8 cellular contexts compared by ENCODE assay signal in the genomic region with DNA sequence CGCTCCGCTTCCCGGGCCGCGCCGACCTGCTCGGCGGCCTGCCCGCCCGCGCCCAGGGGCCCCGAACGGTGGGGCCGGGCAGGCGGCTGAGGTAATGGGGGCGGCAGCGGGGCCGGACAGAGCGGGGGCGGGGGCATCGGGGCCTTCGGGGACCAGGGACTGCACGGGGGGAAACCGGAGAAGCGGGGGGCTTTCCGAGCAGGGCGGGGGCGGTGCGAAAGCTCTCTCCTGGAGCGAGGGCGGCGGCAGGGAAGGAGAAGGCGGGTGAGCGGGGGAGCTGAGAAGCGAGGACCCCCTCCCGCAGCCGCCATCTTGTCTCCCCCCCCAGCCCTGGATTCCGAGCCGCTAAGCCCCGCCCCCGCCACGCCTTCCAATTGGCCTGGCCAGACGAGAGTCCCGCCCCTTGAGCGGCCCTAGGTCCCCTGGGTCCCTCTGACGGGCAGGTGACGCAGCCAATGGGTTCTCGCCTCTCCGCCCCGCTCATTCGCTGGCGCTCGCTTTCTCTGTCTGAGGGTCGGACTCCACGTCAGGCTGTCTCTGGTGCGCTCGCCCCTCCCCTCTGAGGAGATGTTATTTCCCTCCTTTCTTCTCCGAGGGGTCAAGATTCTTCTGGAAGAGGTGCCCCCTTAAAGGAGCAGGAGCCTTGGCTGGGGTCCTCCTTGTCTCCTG. TPM values are rescaled to one million over a fixed set of nuclear protein-coding genes. Genes with fewer than 3 reads are reported as not detected.
DNase-seq lines count a peak whose midpoint lies in the region; ATAC-seq, FAIRE-seq and TF ChIP-seq lines count a peak whose summit lies in the region.

No MANE protein-coding gene starts in this region.

- no peaks in the 10 kb centered on the region for H3K9me3 ChIP-seq in HepG2 (ENCODE audit: low read length)

- in situ Hi-C loops in HepG2 (cut with HindIII; ENCODE audit: extremely low pct_ligation_motif_present, low pct_unique_long_range_greater_than_20kb) = loop anchor here (5.0 kb wide), 2 partner anchors 65 to 170 kb away; partner anchors contain the start of genes MAPK13 and MAPK14

- peaks cover 18 to 23% of the 10 kb centered on the region in 2 donors for H3K36me3 Mint-ChIP-seq in CD14-positive monocyte

- H3K36me3 ChIP-seq in HepG2 (replicated peaks in 1 of 2; ENCODE audit: control insufficient read depth in 1 of 2, insufficient read depth in 2 of 2, low read length in 2 of 2) = peaks cover 16 to 25% of the 10 kb centered on the region in 2 experiments

- no peak overlapping the region for H2AFZ ChIP-seq in HepG2 (ENCODE audit: low read length)

- TF ChIP-seq EP300 in HepG2 (IDR thresholded peaks at IDR 0.05; ENCODE audit: low read depth in 2 of 2, low read length in 2 of 2) (no peak), HepG2 (CRISPR knock-in tag; IDR thresholded peaks at IDR 0.05; ENCODE audit: borderline replicate concordance) (no peak)

- peak overlapping the region; percentile 85 to 98 (median 96) for H3K27ac Mint-ChIP-seq in CD14-positive monocyte

- H3K4me1 ChIP-seq in HepG2 (ENCODE audit: insufficient read depth, low read length) = peaks cover 22% of the 10 kb centered on the region

- no peaks in the 10 kb centered on the region for H3K27me3 ChIP-seq in HepG2 (ENCODE audit: control insufficient read depth in 1 of 2, insufficient read depth in 2 of 2, low read length in 2 of 2)

- CTCF ChIA-PET in HepG2 (lab: Yijun Ruan, JAX; ENCODE audit: low intra/inter-chr PET ratio, low total read pairs) = interaction anchor here (1.5 to 3.1 kb wide), 3 partner anchors 72 to 102 kb away, joined by 4 to 20 read pairs (median 4); no protein-coding TSS in a partner anchor

- TF ChIP-seq RAD21 in HepG2 (CRISPR knock-in tag; IDR thresholded peaks at IDR 0.05) = no peak

- H3K79me2 ChIP-seq in HepG2 (ENCODE audit: insufficient read depth, low read length) = peaks cover 40% of the 10 kb centered on the region

- peak overlapping the region; percentile 95 for H3K9ac ChIP-seq in HepG2 (ENCODE audit: insufficient read depth, low read depth, low read length)

- intact Hi-C loops in CD14-positive monocyte (cut with micrococcal nuclease) = loop anchor here (2.0 to 5.0 kb wide), 4 partner anchors 70 to 170 kb away; partner anchors contain the start of gene MAPK14 (in 2 of the 2)
- intact Hi-C loops in HepG2 (cut with micrococcal nuclease; ENCODE audit: unreplicated experiment) = loop anchor here (1.0 to 2.0 kb wide), 3 partner anchors 66 to 168 kb away; partner anchors contain the start of gene MAPK13

- H3K27me3 Mint-ChIP-seq in CD14-positive monocyte (ENCODE audit: low read depth in 3 of 3) = peaks cover 0 to 8% (median 0%) of the 10 kb centered on the region in 3 donors

- peak overlapping the region; percentile 92 for H3K27ac ChIP-seq in HepG2 (ENCODE audit: extremely low read length, insufficient read depth, low read length)

- H3K4me3 ChIP-seq in HepG2 (replicated peaks in 1 of 3; ENCODE audit: insufficient read depth in 1 of 3, low read depth in 2 of 3, low read length in 3 of 3) = peak overlapping the region; percentile 65 to 90 (median 81)

- H3K4me1 Mint-ChIP-seq in CD14-positive monocyte = peaks cover 23% of the 10 kb centered on the region

- peak; percentile 86 for FAIRE-seq in HepG2 (lab: Jason Lieb, UNC)

- ATAC-seq in GM19395 (IDR thresholded peaks at IDR 0.05; ENCODE audit: unreplicated experiment) (peak; percentile 91), HG03558 (IDR thresholded peaks at IDR 0.05; ENCODE audit: extremely low read depth, unreplicated experiment) (peak; percentile 88), HepG2 (peak; percentile 95)

- TF ChIP-seq CTCF in CD14-positive monocyte (IDR thresholded peaks at IDR 0.05) (no peak), HepG2 (CRISPR knock-in tag; IDR thresholded peaks at IDR 0.05) (no peak)

- BruUV-seq in HepG2 (replicated peaks; lab: Mats Ljungman, UMichigan) = no TSS peak

- H3K4me2 ChIP-seq in HepG2 (ENCODE audit: low read depth, low read length) = peak overlapping the region; percentile 97

- no peaks in the 10 kb centered on the region for H4K20me1 ChIP-seq in HepG2 (ENCODE audit: insufficient read depth, low read length)

- peaks cover 0 to 5% (median 2%) of the 10 kb centered on the region in 7 donors for H3K9me3 Mint-ChIP-seq in CD14-positive monocyte

- TF ChIP-seq POLR2A in HepG2 (IDR thresholded peaks at IDR 0.05; ENCODE audit: insufficient read depth in 1 of 2, low read depth in 2 of 2, low read length in 2 of 2) = peak; percentile 70 to 75

- POLR2A ChIA-PET in HepG2 (lab: Yijun Ruan, JAX) = interaction anchor here (1.0 to 1.6 kb wide), 7 partner anchors 10 to 481 kb away, joined by 3 to 27 read pairs (median 6); partner anchors contain the start of genes CDKN1A, MAPK13 and MAPK14

- DNase-seq in CD14-positive monocyte (ENCODE audit: low spot score) = peak; percentile 98
- DNase-seq in NCI-H748 (lab: John Stamatoyannopoulos, UW; ENCODE audit: unreplicated experiment) = peak; percentile 99
- peak; percentile 98 to 100 for DNase-seq in activated CD4-positive, alpha-beta T cell treated with anti-CD3 and anti-CD28 coated beads, Interleukin-2, amount 50 U/mL, for 24 hours (ENCODE audit: low read depth in 1 of 2, low spot score in 1 of 2)
- peak; percentile 98 for DNase-seq in dermis blood vessel endothelial cell
- peak; percentile 96 for DNase-seq in HepG2 (ENCODE audit: low spot score)
- peak; percentile 100 for DNase-seq in stimulated activated CD4-positive, alpha-beta T cell treated with anti-CD3 and anti-CD28 coated beads, Interleukin-2, amount 100 ng/mL, for 48 hours

- peak overlapping the region; percentile 85 to 92 for H3K4me3 Mint-ChIP-seq in CD14-positive monocyte

- under 1% methylated on average over 26 of the region's 58 CpGs for WGBS in HepG2 (ENCODE audit: low lambda C conversion rate)

TF ChIP-seq in HepG2, 621 proteins besides CTCF, POLR2A, EP300 and RAD21 (continues in another document):
- TF ChIP-seq LCORL (IDR thresholded peaks at IDR 0.05) (no peak), LCORL (CRISPR knock-in tag; IDR thresholded peaks at IDR 0.05) (no peak), HOXA3 (CRISPR knock-in tag; IDR thresholded peaks at IDR 0.05) (peak; percentile 72), KAT2B (IDR thresholded peaks at IDR 0.05; ENCODE audit: borderline replicate concordance, low read depth, low read length) (no peak), ZSCAN9 (CRISPR knock-in tag; IDR thresholded peaks at IDR 0.05; ENCODE audit: borderline replicate concordance) (no peak), CENPT (CRISPR knock-in tag; IDR thresholded peaks at IDR 0.05; ENCODE audit: low read depth) (no peak), ZNF546 (CRISPR knock-in tag; conservative IDR thresholded peaks at IDR 0.05) (0 out of 2 replicates have a peak, but pooled peaks have one; percentile 57), POLR2G (IDR thresholded peaks at IDR 0.05; ENCODE audit: low read depth, low read length) (peak; percentile 69), BRD4 (CRISPR knock-in tag; IDR thresholded peaks at IDR 0.05) (no peak; the same call in 1 of the 2 replicates), RELA (CRISPR knock-in tag; IDR thresholded peaks at IDR 0.05) (no peak), ZNF34 (CRISPR knock-in tag; IDR thresholded peaks at IDR 0.05; ENCODE audit: borderline replicate concordance) (no peak)
- TF ChIP-seq, protein P1, sequence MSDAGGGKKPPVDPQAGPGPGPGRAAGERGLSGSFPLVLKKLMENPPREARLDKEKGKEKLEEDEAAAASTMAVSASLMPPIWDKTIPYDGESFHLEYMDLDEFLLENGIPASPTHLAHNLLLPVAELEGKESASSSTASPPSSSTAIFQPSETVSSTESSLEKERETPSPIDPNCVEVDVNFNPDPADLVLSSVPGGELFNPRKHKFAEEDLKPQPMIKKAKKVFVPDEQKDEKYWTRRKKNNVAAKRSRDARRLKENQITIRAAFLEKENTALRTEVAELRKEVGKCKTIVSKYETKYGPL (CRISPR knock-in tag; IDR thresholded peaks at IDR 0.05) = no peak

RNA-seq across cellular contexts. Expression of gene BRPF3, which starts 0.5 kb away (rescaled TPM):
- 1 to 10 TPM; 1.1 to 1.3 TPM for polyA plus RNA-seq in CD14-positive monocyte
- 11.6 and 14.9 TPM in 2 replicates for total RNA-seq in dermis blood vessel endothelial cell
- total RNA-seq in HepG2 (2016; rRNA removed; fragmentation: Illumina TruSeq; extraction: Trizol) = 12.3 and 14.7 TPM in 2 replicates
- 2.7 and 4.1 TPM in 2 replicates for total RNA-seq in HepG2 (2016; cell fraction: cytosol; rRNA removed; fragmentation: Illumina TruSeq; extraction: Trizol; ENCODE audit: low read depth)
- 13.1 and 13.7 TPM in 2 replicates for total RNA-seq in HepG2 (2016; cell fraction: insoluble cytoplasmic fraction; rRNA removed; fragmentation: Illumina TruSeq; extraction: Trizol)
- 13.7 and 14.6 TPM in 2 replicates for total RNA-seq in HepG2 (2016; cell fraction: membrane; rRNA removed; fragmentation: Illumina TruSeq; extraction: Trizol)
- total RNA-seq in HepG2 (2016; cell fraction: nucleus; rRNA removed; fragmentation: Illumina TruSeq; extraction: Trizol) = 20.5 and 24.2 TPM in 2 replicates
- 22.9 and 25.2 TPM in 2 replicates for polyA plus RNA-seq in HepG2 (2011; rRNA removed)
- polyA plus RNA-seq in HepG2 (2011; cell fraction: cytosol; rRNA removed) = 17.0 and 19.9 TPM in 2 replicates
- 34.9 and 37.6 TPM in 2 replicates for polyA plus RNA-seq in HepG2 (2011; cell fraction: nucleus; rRNA removed)
- 27.0 and 27.6 TPM in 2 replicates for polyA plus RNA-seq in HepG2 (2012)
- polyA plus RNA-seq in HepG2 (2016; cell fraction: cytosol; fragmentation: Illumina TruSeq; extraction: Trizol; ENCODE audit: low read depth) = 3.5 and 4.2 TPM in 2 replicates
- 29.3 and 35.1 TPM in 2 replicates for polyA plus RNA-seq in HepG2 (2016; cell fraction: insoluble cytoplasmic fraction; fragmentation: Illumina TruSeq; extraction: Trizol; ENCODE audit: low read depth)
- 18.5 and 19.9 TPM in 2 replicates for polyA plus RNA-seq in HepG2 (2016; cell fraction: membrane; fragmentation: Illumina TruSeq; extraction: Trizol; ENCODE audit: low read depth)
- polyA plus RNA-seq in HepG2 (2016; cell fraction: nucleus; fragmentation: Illumina TruSeq; extraction: Trizol; ENCODE audit: insufficient read depth, low read depth) = 41.3 and 46.6 TPM in 2 replicates
- polyA minus RNA-seq in HepG2 (2011; rRNA and poly(A)+ RNA removed; ENCODE audit: low replicate concordance) = 16.1 and 49.4 TPM in 2 replicates
- polyA minus RNA-seq in HepG2 (2011; cell fraction: cytosol; rRNA and poly(A)+ RNA removed) = 10.9 and 14.6 TPM in 2 replicates
- 61.0 and 69.4 TPM in 2 replicates for polyA minus RNA-seq in HepG2 (2011; cell fraction: nucleus; rRNA and poly(A)+ RNA removed)

Comparison
In these comparisons a context has a peak if more than half of its experiments do, and no peak if none do; other contexts are left out.
1. Peak in every context shown above with its lines: DNase-seq, ATAC-seq, H3K4me3 ChIP-seq and H3K27ac ChIP-seq.